Comparison of ENCODE assay signal across 8 cellular contexts in genomic region chr1:202315576-202316168, GRCh38. TPM values are rescaled to one million over a fixed set of nuclear protein-coding genes. Genes with fewer than 3 reads are reported as not detected.
A peak's percentile ranks its signal among the peaks of the same experiment; 100 is the strongest.
DNase-seq lines count a peak whose midpoint lies in the region; ATAC-seq, FAIRE-seq and TF ChIP-seq lines count a peak whose summit lies in the region.

No MANE protein-coding gene starts in this region.

- no peaks in the 10 kb centered on the region for H3K9me2 ChIP-seq in neural cell (ENCODE audit: insufficient read depth, low read length)

- no peaks in the 10 kb centered on the region for H3K27me3 Mint-ChIP-seq in activated T-cell treated with anti-CD3 and anti-CD28 coated beads, Interleukin-2, amount 50 U/mL, for 4 hours (ENCODE audit: low read depth)
- no peaks in the 10 kb centered on the region for H3K27me3 Mint-ChIP-seq in stimulated activated naive CD8-positive, alpha-beta T cell treated with anti-CD3 and anti-CD28 coated beads, Interleukin-15, amount 100 ng/mL, for 72 hours

- no peaks in the 10 kb centered on the region for H3K36me3 Mint-ChIP-seq in activated T-cell treated with anti-CD3 and anti-CD28 coated beads, Interleukin-2, amount 50 U/mL, for 4 hours (ENCODE audit: insufficient read depth)

- H2AFZ ChIP-seq in neural cell (ENCODE audit: low read depth, low read length): no peak overlapping the region

- H3F3A ChIP-seq in neural cell (ENCODE audit: insufficient read depth, low read length, poor library complexity, severe bottlenecking): no peaks in the 10 kb centered on the region

- H3K27me3 ChIP-seq in GM06990 (replicated peaks; ENCODE audit: control insufficient read depth, insufficient read depth, low read length) (no peaks in the 10 kb centered on the region), neural cell (ENCODE audit: insufficient read depth, low read depth, low read length) (no peaks in the 10 kb centered on the region)

- H3K27ac Mint-ChIP-seq in stimulated activated naive CD8-positive, alpha-beta T cell treated with anti-CD3 and anti-CD28 coated beads, Interleukin-15, amount 100 ng/mL, for 72 hours: no peak overlapping the region

- no peak overlapping the region for H3K4me3 Mint-ChIP-seq in activated T-cell treated with anti-CD3 and anti-CD28 coated beads, Interleukin-2, amount 50 U/mL, for 4 hours
- H3K4me3 Mint-ChIP-seq in stimulated activated naive CD8-positive, alpha-beta T cell treated with anti-CD3 and anti-CD28 coated beads, Interleukin-15, amount 100 ng/mL, for 72 hours: no peak overlapping the region

- H3K9me3 Mint-ChIP-seq in activated T-cell treated with anti-CD3 and anti-CD28 coated beads, Interleukin-2, amount 50 U/mL, for 4 hours: no peaks in the 10 kb centered on the region
- H3K9me3 Mint-ChIP-seq in stimulated activated naive CD8-positive, alpha-beta T cell treated with anti-CD3 and anti-CD28 coated beads, Interleukin-15, amount 100 ng/mL, for 72 hours: no peaks in the 10 kb centered on the region

- no peaks in the 10 kb centered on the region for H3K4me1 Mint-ChIP-seq in activated T-cell treated with anti-CD3 and anti-CD28 coated beads, Interleukin-2, amount 50 U/mL, for 4 hours (ENCODE audit: low read depth)
- peaks cover 20% of the 10 kb centered on the region for H3K4me1 Mint-ChIP-seq in stimulated activated naive CD8-positive, alpha-beta T cell treated with anti-CD3 and anti-CD28 coated beads, Interleukin-15, amount 100 ng/mL, for 72 hours

- TF ChIP-seq CTCF in GM06990 (IDR thresholded peaks at IDR 0.05; ENCODE audit: insufficient read depth, low read length, poor library complexity, severe bottlenecking) (peak; percentile 97), fibroblast of mammary gland (conservative IDR thresholded peaks at IDR 0.05; ENCODE audit: control insufficient read depth, insufficient read depth, low read depth, low read length) (peak; percentile 98), neural cell (IDR thresholded peaks at IDR 0.05; ENCODE audit: poor library complexity, severe bottlenecking) (peak; percentile 95)

- H3K4me3 ChIP-seq in GM06990 (replicated peaks; ENCODE audit: low read depth, low read length): no peak overlapping the region
- no peak overlapping the region for H3K4me3 ChIP-seq in fibroblast of mammary gland (ENCODE audit: control insufficient read depth, low read depth, low read length)
- H3K4me3 ChIP-seq in neural cell (ENCODE audit: low read length): no peak overlapping the region

- H4K20me1 ChIP-seq in neural cell (ENCODE audit: insufficient read depth): no peaks in the 10 kb centered on the region

- no peak overlapping the region for H3K27ac ChIP-seq in neural cell (ENCODE audit: low read length)

- DNase-seq in GM06990 (ENCODE audit: extremely low read depth, insufficient read length): no peak
- peak; percentile 42 for DNase-seq in LHCN-M2 (ENCODE audit: low read depth)
- DNase-seq in RCC 7860 (ENCODE audit: low spot score): peak; percentile 51
- peak; percentile 69 for DNase-seq in activated T-cell treated with anti-CD3 and anti-CD28 coated beads, Interleukin-2, amount 50 U/mL, for 4 hours
- peak; percentile 68 for DNase-seq in fibroblast of mammary gland (ENCODE audit: low read depth)
- DNase-seq in stimulated activated naive CD8-positive, alpha-beta T cell treated with anti-CD3 and anti-CD28 coated beads, Interleukin-15, amount 100 ng/mL, for 72 hours: peak; percentile 61 to 71

- no peak overlapping the region for H3K9ac ChIP-seq in neural cell (ENCODE audit: low read length)

- peak; percentile 81 to 92 for ATAC-seq in activated T-cell treated with anti-CD3 and anti-CD28 coated beads, Interleukin-2, amount 50 U/mL, for 4 hours
- peak; percentile 78 for ATAC-seq in stimulated activated naive CD8-positive, alpha-beta T cell treated with anti-CD3 and anti-CD28 coated beads, Interleukin-15, amount 100 ng/mL, for 72 hours
- ATAC-seq in HG02840 (IDR thresholded peaks at IDR 0.05; ENCODE audit: low FRiP score, unreplicated experiment): no peak

- H3K4me2 ChIP-seq in neural cell (ENCODE audit: low read length): no peak overlapping the region

- no peaks in the 10 kb centered on the region for H3K79me2 ChIP-seq in neural cell (replicated peaks; ENCODE audit: insufficient read depth, low read length)

- TF ChIP-seq EP300 in neural cell (conservative IDR thresholded peaks at IDR 0.05; ENCODE audit: poor library complexity, severe bottlenecking): no peak

- H3K36me3 ChIP-seq in GM06990 (ENCODE audit: control insufficient read depth, insufficient read depth, low read length) (no peaks in the 10 kb centered on the region), neural cell (ENCODE audit: insufficient read depth, low read length) (no peaks in the 10 kb centered on the region)

- no peak for FAIRE-seq in RCC 7860 (lab: Jason Lieb, UNC)

- TF ChIP-seq RAD21 in neural cell (conservative IDR thresholded peaks at IDR 0.05): peak; percentile 94

- no peaks in the 10 kb centered on the region for H3K9me3 ChIP-seq in neural cell (ENCODE audit: low read length)

TF ChIP-seq in neural cell, 6 proteins besides CTCF, POLR2A, EP300 and RAD21:
- TF ChIP-seq TAF1 (IDR thresholded peaks at IDR 0.05; ENCODE audit: low read depth) (no peak), SMC3 (conservative IDR thresholded peaks at IDR 0.05; ENCODE audit: poor library complexity) (peak; percentile 96)
TF ChIP-seq in neural cell: peak in this region for 1.

RNA-seq across cellular contexts. Expression of gene UBE2T, which starts 26.1 kb away (rescaled TPM):
- total RNA-seq in LHCN-M2 (2014; rRNA removed): 78.4 and 107 TPM in 2 replicates
- 44.9 TPM for polyA plus RNA-seq in LHCN-M2 (2012)
- total RNA-seq in activated T-cell treated with anti-CD3 and anti-CD28 coated beads, Interleukin-2, amount 50 U/mL, for 4 hours: 10 to 100 TPM; 45.2 to 62.3 (median 60.6) TPM
- polyA plus RNA-seq in neural cell: 98.4 and 107 TPM in 2 replicates
- 33.8 and 39.1 TPM in 2 replicates for polyA minus RNA-seq in neural cell

RNA-seq across cellular contexts. Expression of gene PPP1R12B, which starts 32.8 kb away (rescaled TPM):
- 4.7 and 9.8 TPM in 2 replicates for total RNA-seq in LHCN-M2 (2014; rRNA removed)
- 3.2 TPM for polyA plus RNA-seq in LHCN-M2 (2012)
- 1 to 10 TPM; 4.7 to 8.1 (median 5.4) TPM for total RNA-seq in activated T-cell treated with anti-CD3 and anti-CD28 coated beads, Interleukin-2, amount 50 U/mL, for 4 hours
- 7.6 and 9.8 TPM in 2 replicates for polyA plus RNA-seq in neural cell
- 25.8 and 54.1 TPM in 2 replicates for polyA minus RNA-seq in neural cell
